8 cellular contexts compared by ENCODE assay signal in the genomic region with DNA sequence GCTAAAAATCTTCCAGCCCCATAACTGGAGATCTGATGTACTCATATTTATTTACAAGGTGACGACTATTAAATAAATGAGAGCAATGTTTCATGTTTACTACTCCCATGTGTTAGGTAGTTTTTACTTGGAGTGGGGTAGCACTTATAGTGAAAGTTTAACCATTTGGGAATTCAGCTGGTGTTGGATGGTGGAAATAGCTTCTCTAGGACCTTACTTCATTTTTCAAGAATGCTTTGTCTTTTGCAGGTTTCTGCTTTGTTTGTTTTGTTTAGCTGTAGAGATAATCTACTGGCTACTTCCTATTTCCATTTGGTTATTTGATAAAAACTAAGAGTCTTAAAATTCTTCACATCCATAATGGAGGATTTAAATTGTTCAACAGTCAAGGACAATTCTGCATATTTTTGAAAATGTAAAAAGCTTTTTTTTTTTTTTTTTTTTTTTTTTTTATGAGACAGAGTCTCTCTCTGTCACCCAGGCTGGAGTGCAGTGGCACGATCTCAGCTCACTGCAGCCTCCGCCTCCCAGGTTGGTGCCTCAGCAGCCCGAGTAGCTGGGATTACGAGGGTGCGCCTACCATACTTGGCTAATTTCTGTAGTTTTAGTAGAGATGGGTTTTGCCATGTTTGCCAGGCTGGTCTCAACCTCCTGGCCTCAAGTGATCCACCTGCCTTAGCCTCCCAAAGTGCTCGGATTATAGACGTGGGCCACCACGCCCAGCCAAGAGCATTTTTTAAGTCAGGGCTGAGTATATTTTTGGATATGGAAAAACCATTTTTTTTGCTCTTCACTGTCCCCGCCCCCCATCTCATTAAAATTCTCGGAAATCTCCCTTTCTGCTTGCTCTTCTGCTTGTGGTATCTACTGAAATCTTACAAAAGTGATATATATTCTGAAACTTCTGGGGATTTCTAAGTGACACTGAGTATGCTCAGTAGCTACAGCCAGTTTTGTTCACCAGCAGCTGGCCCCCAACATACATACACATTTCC. TPM values are rescaled to one million over a fixed set of nuclear protein-coding genes. Genes with fewer than 3 reads are reported as not detected.
DNase-seq lines count a peak whose midpoint lies in the region; ATAC-seq, FAIRE-seq and TF ChIP-seq lines count a peak whose summit lies in the region.

No MANE protein-coding gene starts in this region.

- TF ChIP-seq CTCF in fibroblast of villous mesenchyme (IDR thresholded peaks at IDR 0.05; ENCODE audit: insufficient read depth, low read depth, low read length) = no peak

- H3K27me3 ChIP-seq in small intestine (ENCODE audit: control insufficient read depth in 2 of 2, insufficient read depth in 2 of 2, low read length in 2 of 2) = no peaks in the 10 kb centered on the region

- ATAC-seq in HG03342 (IDR thresholded peaks at IDR 0.05; ENCODE audit: unreplicated experiment) = peak; percentile 25

- no peaks in the 10 kb centered on the region for H3K36me3 ChIP-seq in small intestine (ENCODE audit: control insufficient read depth in 2 of 2, insufficient read depth in 2 of 2, low read length in 2 of 2)

- H3K27ac ChIP-seq in small intestine (ENCODE audit: low read depth in 1 of 2, low read length in 1 of 2) = peak overlapping the region; percentile 55 to 74

- H3K4me1 ChIP-seq in small intestine (ENCODE audit: control insufficient read depth in 2 of 2, insufficient read depth in 1 of 2, low read depth in 1 of 2, low read length in 1 of 2) = no peaks in the 10 kb centered on the region

- DNase-seq in activated gamma-delta T cell treated with Interleukin-2 at 50 U/mL for 16 hours (peak; percentile 23), activated gamma-delta T cell (lab: John Stamatoyannopoulos, UW) (no peak), fibroblast of villous mesenchyme (ENCODE audit: low read depth) (peak; percentile 1), small intestine (no peak), middle frontal gyrus (ENCODE audit: extremely low spot score, low spot score) (no peak), iPS-NIHi11 (ENCODE audit: low spot score) (no peak)
- DNase-seq in activated CD8-positive, alpha-beta memory T cell treated with anti-CD3 and anti-CD28 coated beads for 24 hours = peak; percentile 80

- no peaks in the 10 kb centered on the region for H3K9me3 ChIP-seq in small intestine (ENCODE audit: control insufficient read depth, low read depth)

- H3K4me3 ChIP-seq in fibroblast of villous mesenchyme (ENCODE audit: low read depth, low read length) (peak overlapping the region; percentile 65), small intestine (ENCODE audit: low read depth in 1 of 2, low read length in 2 of 2) (peak overlapping the region in 1 of 2 donors; percentile 42)

- 57 to 73% (median 63%) methylated on average over 11 of the region's 11 CpGs for WGBS in small intestine, 3 donors

- FAIRE-seq in small intestine (lab: Jason Lieb, UNC) = no peak

RNA-seq across cellular contexts. Expression of a gene that starts 1.4 kb away (rescaled TPM):
- under 0.01 and 0.32 TPM in 2 replicates for total RNA-seq in fibroblast of villous mesenchyme
- polyA plus RNA-seq in small intestine = under 1 TPM in 2 of 3 donors, not detected in 1; 0.27 to 0.40 TPM

Comparison
In these comparisons a context has a peak if more than half of its experiments do, and no peak if none do; other contexts are left out.
1. DNase-seq: peak in activated gamma-delta T cell treated with Interleukin-2 at 50 U/mL for 16 hours (single experiment), activated CD8-positive, alpha-beta memory T cell treated with anti-CD3 and anti-CD28 coated beads for 24 hours (single experiment) and fibroblast of villous mesenchyme (single experiment); none in activated gamma-delta T cell (single experiment), small intestine (single experiment), middle frontal gyrus (single experiment) and iPS-NIHi11 (single experiment).